Comparison of ENCODE assay signal across 26 cellular contexts in genomic region chr4:76572224-76572623, GRCh38.
"Had no signal": no experiment of that assay in that cellular context is flagged by ENCODE, and none has a peak within 500 bp of the region (broad histone marks: within the 10 kb centered on the region; RNA-seq: fewer than 3 reads in every experiment).

No MANE protein-coding gene starts in this region.

- H3K27me3 ChIP-seq: esophagus muscularis mucosa, gastrocnemius medialis, ovary, sigmoid colon, testis, vagina had no signal

- H3K9me3 ChIP-seq: esophagus muscularis mucosa, gastrocnemius medialis, neutrophil, ovary, sigmoid colon, testis, vagina had no signal

- H3K27me3 Mint-ChIP-seq: type B pancreatic cell had no signal

- H3K4me1 ChIP-seq: testis, vagina had no signal

- DNase-seq: activated B cell treated with CpG ODN at 0.5 μM for 24 hours; activated CD4-positive, alpha-beta T cell treated with anti-CD3 and anti-CD28 coated beads for 36 hours; activated CD4-positive, alpha-beta T cell treated with anti-CD3 and anti-CD28 coated beads, Interleukin-2, amount 50 U/mL, for 4 hours; activated CD8-positive, alpha-beta memory T cell treated with anti-CD3 and anti-CD28 coated beads for 24 hours; activated CD8-positive, alpha-beta memory T cell treated with anti-CD3 and anti-CD28 coated beads, Interleukin-2, amount 50 U/mL, for 4 hours; activated T-cell treated with anti-CD3 and anti-CD28 coated beads, Interleukin-2, amount 50 U/mL, for 24 hours; cerebellar nuclear complex; gastrocnemius medialis; left colon; naive thymus-derived CD8-positive, alpha-beta T cell; ovary; sigmoid colon; stimulated activated CD4-positive, alpha-beta T cell treated with anti-CD3 and anti-CD28 coated beads, Interleukin-15, amount 100 ng/mL, for 24 hours; T-helper 9 cell; testis had no signal

- H3K36me3 ChIP-seq: esophagus muscularis mucosa, gastrocnemius medialis, neutrophil, ovary, sigmoid colon, vagina had no signal

- H3K4me1 Mint-ChIP-seq: activated B cell treated with CpG ODN at 0.5 μM for 24 hours; activated CD4-positive, alpha-beta T cell treated with anti-CD3 and anti-CD28 coated beads for 36 hours; activated T-helper 17 cell treated with anti-CD3 and anti-CD28 coated beads, Interleukin-2, amount 50 U/mL, for 72 hours; naive thymus-derived CD8-positive, alpha-beta T cell; stimulated activated memory B cell treated with anti-CD40 and anti-IgM and Interleukin-4, amounts not matched to agents 10 μg/mL and 1 μg/mL and 100 μg/mL, for 72 hours had no signal

- H3K4me3 ChIP-seq: coronary artery, esophagus muscularis mucosa, gastrocnemius medialis, lung, ovary, sigmoid colon, smooth muscle cell, testis, vagina had no signal

- H3K4me2 ChIP-seq: smooth muscle cell had no signal

- H3K4me3 Mint-ChIP-seq: activated B cell treated with CpG ODN at 0.5 μM for 24 hours; activated CD4-positive, alpha-beta T cell treated with anti-CD3 and anti-CD28 coated beads for 36 hours; activated naive CD8-positive, alpha-beta T cell; activated T-cell treated with anti-CD3 and anti-CD28 coated beads, Interleukin-2, amount 50 U/mL, for 24 hours; activated T-helper 17 cell treated with anti-CD3 and anti-CD28 coated beads, Interleukin-2, amount 50 U/mL, for 72 hours; mesothelial cell of epicardium; naive thymus-derived CD8-positive, alpha-beta T cell; stimulated activated memory B cell treated with anti-CD40 and anti-IgM and Interleukin-4, amounts not matched to agents 10 μg/mL and 1 μg/mL and 100 μg/mL, for 72 hours; type B pancreatic cell had no signal

- ATAC-seq: activated CD4-positive, alpha-beta T cell treated with anti-CD3 and anti-CD28 coated beads for 36 hours; activated T-helper 17 cell treated with anti-CD3 and anti-CD28 coated beads, Interleukin-2, amount 50 U/mL, for 72 hours; gastrocnemius medialis; left colon; naive thymus-derived CD8-positive, alpha-beta T cell; stimulated activated memory B cell treated with anti-CD40 and anti-IgM and Interleukin-4, amounts not matched to agents 10 μg/mL and 1 μg/mL and 100 μg/mL, for 72 hours had no signal

- H3K9me3 Mint-ChIP-seq: activated B cell treated with CpG ODN at 0.5 μM for 24 hours; activated T-cell treated with anti-CD3 and anti-CD28 coated beads, Interleukin-2, amount 50 U/mL, for 24 hours; activated T-helper 17 cell treated with anti-CD3 and anti-CD28 coated beads, Interleukin-2, amount 50 U/mL, for 72 hours; naive thymus-derived CD8-positive, alpha-beta T cell; stimulated activated memory B cell treated with anti-CD40 and anti-IgM and Interleukin-4, amounts not matched to agents 10 μg/mL and 1 μg/mL and 100 μg/mL, for 72 hours had no signal

- H3K27ac ChIP-seq: coronary artery, esophagus muscularis mucosa, gastrocnemius medialis, neutrophil, ovary, sigmoid colon, testis, vagina had no signal

- H3K27ac Mint-ChIP-seq: activated B cell treated with CpG ODN at 0.5 μM for 24 hours; activated CD4-positive, alpha-beta T cell treated with anti-CD3 and anti-CD28 coated beads for 36 hours; activated naive CD8-positive, alpha-beta T cell; activated T-cell treated with anti-CD3 and anti-CD28 coated beads, Interleukin-2, amount 50 U/mL, for 24 hours; activated T-helper 17 cell treated with anti-CD3 and anti-CD28 coated beads, Interleukin-2, amount 50 U/mL, for 72 hours; mesothelial cell of epicardium; naive thymus-derived CD8-positive, alpha-beta T cell; stimulated activated memory B cell treated with anti-CD40 and anti-IgM and Interleukin-4, amounts not matched to agents 10 μg/mL and 1 μg/mL and 100 μg/mL, for 72 hours; type B pancreatic cell had no signal

- H3K36me3 Mint-ChIP-seq: activated naive CD8-positive, alpha-beta T cell; mesothelial cell of epicardium; naive thymus-derived CD8-positive, alpha-beta T cell; stimulated activated memory B cell treated with anti-CD40 and anti-IgM and Interleukin-4, amounts not matched to agents 10 μg/mL and 1 μg/mL and 100 μg/mL, for 72 hours; type B pancreatic cell had no signal
